In genomic region chr5:66247176-66247960, GRCh38 we compare ENCODE assay signal across 14 cellular contexts.
A peak's percentile ranks its signal among the peaks of the same experiment; 100 is the strongest.
DNase-seq lines count a peak whose midpoint lies in the region; ATAC-seq and TF ChIP-seq lines count a peak whose summit lies in the region.
"Had no signal": no experiment of that assay in that cellular context is flagged by ENCODE, and none has a peak within 500 bp of the region (broad histone marks: within the 10 kb centered on the region; RNA-seq: fewer than 3 reads in every experiment).

No MANE protein-coding gene starts in this region.

- H2BK15ac ChIP-seq in mesendoderm (replicated peaks; ENCODE audit: low read depth), result no peak overlapping the region

- DNase-seq in EH (ENCODE audit: low read depth), result peak; percentile 92
- DNase-seq in MG63, result peak; percentile 33
- peak; percentile 68 for DNase-seq in brain microvascular endothelial cell
- DNase-seq in mesendoderm, result peak; percentile 47
- no peak for DNase-seq in central memory CD4-positive, alpha-beta T cell
- no peak for DNase-seq in activated gamma-delta T cell (lab: John Stamatoyannopoulos, UW)
- DNase-seq: activated CD4-positive, alpha-beta T cell treated with anti-CD3 and anti-CD28 coated beads for 36 hours; activated naive CD4-positive, alpha-beta T cell; transverse colon had no signal

- H2BK120ac ChIP-seq in mesendoderm (ENCODE audit: low read depth, low read length), result no peak overlapping the region

- H3K4me2 ChIP-seq in mesendoderm (ENCODE audit: low read length), result no peak overlapping the region

- no CpG with 5 or more reads among the region's 4 CpGs for WGBS in mesendoderm (ENCODE audit: extremely low coverage, insufficient coverage, low lambda C conversion rate)
- 40 to 72% methylated on average over 2 to 3 of the region's 4 CpGs for WGBS in gastroesophageal sphincter (ENCODE audit: low coverage in 1 of 2), 2 donors

- no peak for ATAC-seq in gastroesophageal sphincter
- ATAC-seq in GM21526 (IDR thresholded peaks at IDR 0.05; ENCODE audit: low FRiP score, unreplicated experiment), result no peak
- ATAC-seq: activated CD4-positive, alpha-beta T cell treated with anti-CD3 and anti-CD28 coated beads for 36 hours; Right ventricle myocardium inferior had no signal

- H3K27me3 ChIP-seq in MG63, result no peaks in the 10 kb centered on the region
- no peaks in the 10 kb centered on the region for H3K27me3 ChIP-seq in brain microvascular endothelial cell (replicated peaks)
- H3K27me3 ChIP-seq in mesendoderm (ENCODE audit: insufficient read depth, low read length, poor library complexity), result no peaks in the 10 kb centered on the region
- no peaks in the 10 kb centered on the region for H3K27me3 ChIP-seq in gastroesophageal sphincter
- H3K27me3 ChIP-seq: right atrium auricular region, transverse colon had no signal

- H2BK5ac ChIP-seq in mesendoderm (ENCODE audit: low read length), result no peak overlapping the region

- H3K79me2 ChIP-seq in mesendoderm (ENCODE audit: control insufficient read depth, insufficient read depth, low read length), result no peaks in the 10 kb centered on the region

- no peaks in the 10 kb centered on the region for H3K79me1 ChIP-seq in mesendoderm (ENCODE audit: low read length)

- H3K9me3 ChIP-seq in MG63, result 0 out of 2 replicates have a peak, but pooled peaks cover 4% of the 10 kb centered on the region
- no peaks in the 10 kb centered on the region for H3K9me3 ChIP-seq in gastroesophageal sphincter
- H3K9me3 ChIP-seq: right atrium auricular region, transverse colon had no signal

- TF ChIP-seq CTCF in brain microvascular endothelial cell (IDR thresholded peaks at IDR 0.05; ENCODE audit: low read depth, low read length, missing control alignments), result no peak
- no peak for TF ChIP-seq CTCF in gastroesophageal sphincter (IDR thresholded peaks at IDR 0.05)

- TF ChIP-seq POLR2A in gastroesophageal sphincter (IDR thresholded peaks at IDR 0.05), result no peak

- no peak overlapping the region for H3K23ac ChIP-seq in mesendoderm (ENCODE audit: low read length)

- no peak for TF ChIP-seq EP300 in gastroesophageal sphincter (IDR thresholded peaks at IDR 0.05)

- H4K5ac ChIP-seq in mesendoderm (ENCODE audit: low read length), result no peak overlapping the region

- peak overlapping the region; percentile 41 for H3K27ac ChIP-seq in brain microvascular endothelial cell
- no peak overlapping the region for H3K27ac ChIP-seq in mesendoderm (ENCODE audit: low read depth, low read length)
- H3K27ac ChIP-seq in gastroesophageal sphincter, result no peak overlapping the region
- H3K27ac ChIP-seq: HL-60, right atrium auricular region, transverse colon had no signal

- no peak overlapping the region for H4K8ac ChIP-seq in mesendoderm (ENCODE audit: low read depth, low read length)

- H3K56ac ChIP-seq in mesendoderm (ENCODE audit: low read length), result no peak overlapping the region

- H3K36me3 ChIP-seq in MG63 (no peaks in the 10 kb centered on the region), brain microvascular endothelial cell (replicated peaks) (no peaks in the 10 kb centered on the region), mesendoderm (ENCODE audit: control insufficient read depth, insufficient read depth, low read length) (no peaks in the 10 kb centered on the region), gastroesophageal sphincter (no peaks in the 10 kb centered on the region)
- H3K36me3 ChIP-seq: right atrium auricular region, transverse colon had no signal

- no peak overlapping the region for H3K4me3 ChIP-seq in MG63
- H3K4me3 ChIP-seq in brain microvascular endothelial cell (ENCODE audit: low read depth, low read length), result no peak overlapping the region
- H3K4me3 ChIP-seq in mesendoderm (ENCODE audit: low read length), result no peak overlapping the region
- H3K4me3 ChIP-seq in gastroesophageal sphincter, result no peak overlapping the region
- H3K4me3 ChIP-seq: right atrium auricular region, transverse colon had no signal

- no peak overlapping the region for H3K18ac ChIP-seq in mesendoderm (ENCODE audit: low read length)

- no peak overlapping the region for H3K4ac ChIP-seq in mesendoderm (ENCODE audit: low read depth, low read length)

- H3K4me1 ChIP-seq in mesendoderm (ENCODE audit: control insufficient read depth, low read depth, low read length), result no peaks in the 10 kb centered on the region
- no peaks in the 10 kb centered on the region for H3K4me1 ChIP-seq in gastroesophageal sphincter
- H3K4me1 ChIP-seq: right atrium auricular region, transverse colon had no signal

- no peak overlapping the region for H3K9ac ChIP-seq in mesendoderm (ENCODE audit: low read length)

- in situ Hi-C loops in brain microvascular endothelial cell (cut with HindIII; ENCODE audit: low pct_ligation_motif_present, low sequenced_read_pairs), result no loop called here

- H2AK5ac ChIP-seq in mesendoderm (ENCODE audit: low read length), result no peak overlapping the region

Comparison
In these comparisons a context has a peak if more than half of its experiments do, and no peak if none do; other contexts are left out.
1. DNase-seq: peak in EH (single experiment), MG63 (single experiment), brain microvascular endothelial cell (single experiment) and mesendoderm (single experiment); none in central memory CD4-positive, alpha-beta T cell (single experiment) and activated gamma-delta T cell (single experiment).